In the genomic region with DNA sequence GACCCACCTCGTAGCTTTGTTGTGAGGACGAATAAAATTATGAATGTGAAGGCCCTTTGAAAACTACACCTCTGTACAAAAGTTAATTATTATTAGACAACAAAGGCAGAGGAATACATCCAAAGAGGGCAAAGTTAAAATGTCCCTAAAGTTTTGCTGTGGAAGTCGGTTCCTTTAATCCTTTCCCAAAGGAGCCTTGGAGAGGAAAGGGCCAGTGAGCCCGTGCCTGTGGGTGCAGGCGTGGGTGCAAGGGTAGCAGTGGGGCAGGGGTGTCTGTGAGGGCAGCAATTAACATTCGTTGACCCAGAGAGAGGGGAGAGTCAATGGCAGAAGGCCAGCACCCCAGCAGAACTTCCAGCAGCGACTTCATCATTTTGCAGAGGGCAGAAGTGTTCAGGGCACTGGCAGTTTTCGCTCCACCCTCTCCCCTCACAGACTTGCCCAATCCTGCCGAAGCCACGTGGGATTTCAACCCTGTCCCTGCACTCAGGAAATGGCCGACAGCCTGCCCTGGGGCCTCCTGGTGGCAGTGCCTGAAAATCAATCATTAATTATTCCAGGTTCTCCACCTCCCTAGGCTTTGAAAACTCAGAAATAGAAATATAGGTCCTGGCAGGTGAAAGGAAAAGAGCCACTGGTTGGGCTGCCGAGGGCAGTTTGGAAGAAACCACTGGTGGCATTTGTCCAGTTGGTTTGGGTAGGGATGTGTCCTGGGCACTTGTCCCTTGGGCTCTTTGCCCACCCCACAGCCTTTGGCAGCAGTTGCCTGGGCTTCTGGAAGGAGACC, we compare ENCODE assay signal across 8 cellular contexts. TPM values are rescaled to one million over a fixed set of nuclear protein-coding genes. Genes with fewer than 3 reads are reported as not detected.
A peak's percentile ranks its signal among the peaks of the same experiment; 100 is the strongest.
DNase-seq lines count a peak whose midpoint lies in the region; ATAC-seq and TF ChIP-seq lines count a peak whose summit lies in the region.

No MANE protein-coding gene starts in this region.

- DNase-seq in HCEC 1CT (peak; percentile 40), SK-MEL-5 (ENCODE audit: low read depth, low spot score) (peak; percentile 6), heart right ventricle (peak; percentile 19 to 39), sigmoid colon (no peak), NCI-H446 treated with DMSO at 0.1 percent for 48 hours (lab: John Stamatoyannopoulos, UW) (no peak)
- DNase-seq in activated CD8-positive, alpha-beta memory T cell treated with anti-CD3 and anti-CD28 coated beads, Interleukin-2, amount 10 ng/mL, durations not matched to agents 7 days and 5 days, result no peak
- DNase-seq in activated CD8-positive, alpha-beta T cell treated with anti-CD3 and anti-CD28 coated beads for 36 hours, result no peak

- H3K9me3 Mint-ChIP-seq in activated CD8-positive, alpha-beta memory T cell treated with anti-CD3 and anti-CD28 coated beads, Interleukin-2, amount 10 ng/mL, durations not matched to agents 7 days and 5 days (ENCODE audit: low read depth), result no peaks in the 10 kb centered on the region
- no peaks in the 10 kb centered on the region for H3K9me3 Mint-ChIP-seq in activated CD8-positive, alpha-beta T cell treated with anti-CD3 and anti-CD28 coated beads for 36 hours

- H3K9me3 ChIP-seq in heart right ventricle (no peaks in the 10 kb centered on the region), sigmoid colon (no peaks in the 10 kb centered on the region)

- H3K4me1 Mint-ChIP-seq in activated CD8-positive, alpha-beta memory T cell treated with anti-CD3 and anti-CD28 coated beads, Interleukin-2, amount 10 ng/mL, durations not matched to agents 7 days and 5 days, result no peaks in the 10 kb centered on the region
- H3K4me1 Mint-ChIP-seq in activated CD8-positive, alpha-beta T cell treated with anti-CD3 and anti-CD28 coated beads for 36 hours (ENCODE audit: low read depth), result no peaks in the 10 kb centered on the region

- POLR2A ChIA-PET in activated CD8-positive, alpha-beta T cell treated with anti-CD3 and anti-CD28 coated beads for 36 hours (lab: Charles Lee), result no interaction called here

- H3K27me3 ChIP-seq in heart right ventricle, result peaks cover 4 to 30% (median 19%) of the 10 kb centered on the region in 7 donors
- peaks cover under 1 to 9% (median 9%) of the 10 kb centered on the region in 3 donors for H3K27me3 ChIP-seq in sigmoid colon

- H3K27me3 Mint-ChIP-seq in activated CD8-positive, alpha-beta memory T cell treated with anti-CD3 and anti-CD28 coated beads, Interleukin-2, amount 10 ng/mL, durations not matched to agents 7 days and 5 days, result peaks cover 60% of the 10 kb centered on the region
- H3K27me3 Mint-ChIP-seq in activated CD8-positive, alpha-beta T cell treated with anti-CD3 and anti-CD28 coated beads for 36 hours, result peaks cover 6% of the 10 kb centered on the region

- no peaks in the 10 kb centered on the region for H3K36me3 Mint-ChIP-seq in activated CD8-positive, alpha-beta memory T cell treated with anti-CD3 and anti-CD28 coated beads, Interleukin-2, amount 10 ng/mL, durations not matched to agents 7 days and 5 days
- H3K36me3 Mint-ChIP-seq in activated CD8-positive, alpha-beta T cell treated with anti-CD3 and anti-CD28 coated beads for 36 hours (ENCODE audit: low read depth), result no peaks in the 10 kb centered on the region

- CTCF ChIA-PET in activated CD8-positive, alpha-beta memory T cell treated with anti-CD3 and anti-CD28 coated beads, Interleukin-2, amount 10 ng/mL, durations not matched to agents 7 days and 5 days (lab: Charles Lee), result interaction anchor here (0.9 to 1.7 kb wide), 3 partner anchors 10 to 33 kb away, joined by 3 to 5 read pairs (median 3); no protein-coding TSS in a partner anchor
- CTCF ChIA-PET in activated CD8-positive, alpha-beta T cell treated with anti-CD3 and anti-CD28 coated beads for 36 hours (lab: Charles Lee), result interaction anchor here (0.6 to 1.0 kb wide), 2 partner anchors 33 to 34 kb away, joined by 3 read pairs; no protein-coding TSS in a partner anchor

- H3K36me3 ChIP-seq in heart right ventricle (no peaks in the 10 kb centered on the region), sigmoid colon (no peaks in the 10 kb centered on the region)

- H3K4me3 ChIP-seq in heart right ventricle (no peak overlapping the region), sigmoid colon (no peak overlapping the region)

- in situ Hi-C loops in SK-MEL-5 (cut with HindIII; ENCODE audit: low pct_unique_long_range_greater_than_20kb, low sequenced_read_pairs), result no loop called here

- 56 to 57% methylated on average over 12 of the region's 12 CpGs for WGBS in heart right ventricle, 2 donors
- 15 to 52% methylated on average over 12 of the region's 12 CpGs for WGBS in sigmoid colon, 2 donors

- H3K27ac ChIP-seq in heart right ventricle, result peak overlapping the region in 8 of 10 donors; percentile 2 to 62 (median 40)
- peak overlapping the region; percentile 71 to 86 (median 81) for H3K27ac ChIP-seq in sigmoid colon

- TF ChIP-seq CTCF in heart right ventricle (IDR thresholded peaks at IDR 0.05) (peak in 5 of 9 donors; percentile 9 to 36 (median 28)), sigmoid colon (IDR thresholded peaks at IDR 0.05) (peak in 1 of 4 experiments; percentile 12)
- no peak for TF ChIP-seq CTCF in activated CD8-positive, alpha-beta T cell treated with anti-CD3 and anti-CD28 coated beads for 36 hours (IDR thresholded peaks at IDR 0.05)

- TF ChIP-seq POLR2A in sigmoid colon (IDR thresholded peaks at IDR 0.05), result no peak

- no peak for TF ChIP-seq EP300 in sigmoid colon (IDR thresholded peaks at IDR 0.05)

- no peak overlapping the region for H3K27ac Mint-ChIP-seq in activated CD8-positive, alpha-beta memory T cell treated with anti-CD3 and anti-CD28 coated beads, Interleukin-2, amount 10 ng/mL, durations not matched to agents 7 days and 5 days
- H3K27ac Mint-ChIP-seq in activated CD8-positive, alpha-beta T cell treated with anti-CD3 and anti-CD28 coated beads for 36 hours, result no peak overlapping the region

- H3K4me3 Mint-ChIP-seq in activated CD8-positive, alpha-beta memory T cell treated with anti-CD3 and anti-CD28 coated beads, Interleukin-2, amount 10 ng/mL, durations not matched to agents 7 days and 5 days, result no peak overlapping the region
- H3K4me3 Mint-ChIP-seq in activated CD8-positive, alpha-beta T cell treated with anti-CD3 and anti-CD28 coated beads for 36 hours, result no peak overlapping the region

- peak in 7 of 8 donors; percentile 48 to 67 (median 54) for ATAC-seq in heart right ventricle
- no peak for ATAC-seq in HG02840 (IDR thresholded peaks at IDR 0.05; ENCODE audit: low FRiP score, unreplicated experiment)
- ATAC-seq in activated CD8-positive, alpha-beta memory T cell treated with anti-CD3 and anti-CD28 coated beads, Interleukin-2, amount 10 ng/mL, durations not matched to agents 7 days and 5 days, result no peak
- no peak for ATAC-seq in activated CD8-positive, alpha-beta T cell treated with anti-CD3 and anti-CD28 coated beads for 36 hours

- intact Hi-C loops in heart right ventricle (cut with DNase I) (loop anchor here in 1 of 10 donors (2.0 kb wide), 1 partner anchor 54 kb away; no protein-coding TSS in a partner anchor), sigmoid colon (cut with DNase I) (no loop called here)
- intact Hi-C loops in activated CD8-positive, alpha-beta T cell treated with anti-CD3 and anti-CD28 coated beads for 36 hours (cut with micrococcal nuclease), result no loop called here

- peaks cover 4 to 24% (median 20%) of the 10 kb centered on the region in 9 donors for H3K4me1 ChIP-seq in heart right ventricle
- peaks cover 0 to 34% (median 29%) of the 10 kb centered on the region in 4 donors for H3K4me1 ChIP-seq in sigmoid colon

RNA-seq across cellular contexts. Expression of a gene that starts 4.2 kb away (rescaled TPM):
- 0.75 and 0.90 TPM in 2 replicates for total RNA-seq in SK-MEL-5 (2014; rRNA removed; shearing (Covaris generic))
- 3.6 and 4.6 TPM in 2 replicates for polyA plus RNA-seq in SK-MEL-5 (2015; cell fraction: cytosol; rRNA removed)
- 1.0 and 3.3 TPM in 2 replicates for polyA plus RNA-seq in SK-MEL-5 (2015; cell fraction: nucleus; rRNA removed)
- total RNA-seq in heart right ventricle, result 1 to 10 TPM in 1 of 10 donors, under 1 TPM in 7, not detected in 2; 0.08 to 2.0 (median 0.41) TPM
- under 1 TPM in 1 of 2 donors, not detected in 1; 0.35 TPM for polyA plus RNA-seq in heart right ventricle
- under 1 TPM in 3 of 4 donors, not detected in 1; 0.41 to 0.71 (median 0.55) TPM for total RNA-seq in sigmoid colon
- polyA plus RNA-seq in sigmoid colon, result 10 to 100 TPM in 1 of 3 donors, 1 to 10 TPM in 2; 1.1 to 10.8 (median 2.5) TPM
- 1 to 10 TPM; 1.6 to 2.1 TPM for total RNA-seq in activated CD8-positive, alpha-beta memory T cell treated with anti-CD3 and anti-CD28 coated beads, Interleukin-2, amount 10 ng/mL, durations not matched to agents 7 days and 5 days
- under 1 TPM; 0.43 to 0.63 TPM for total RNA-seq in activated CD8-positive, alpha-beta T cell treated with anti-CD3 and anti-CD28 coated beads for 36 hours

Comparison
In these comparisons a context has a peak if more than half of its experiments do, and no peak if none do; other contexts are left out.
1. DNase-seq: peak in HCEC 1CT (single experiment), SK-MEL-5 (single experiment) and heart right ventricle (2 of 2); none in sigmoid colon (single experiment), NCI-H446 treated with DMSO at 0.1 percent for 48 hours (single experiment), activated CD8-positive, alpha-beta memory T cell treated with anti-CD3 and anti-CD28 coated beads, Interleukin-2, amount 10 ng/mL, durations not matched to agents 7 days and 5 days (single experiment) and activated CD8-positive, alpha-beta T cell treated with anti-CD3 and anti-CD28 coated beads for 36 hours (single experiment).
2. ATAC-seq: peak in heart right ventricle (7 of 8); none in HG02840 (single experiment), activated CD8-positive, alpha-beta memory T cell treated with anti-CD3 and anti-CD28 coated beads, Interleukin-2, amount 10 ng/mL, durations not matched to agents 7 days and 5 days (single experiment) and activated CD8-positive, alpha-beta T cell treated with anti-CD3 and anti-CD28 coated beads for 36 hours (single experiment).